Comparison of ENCODE assay signal across 8 cellular contexts in genomic region chr15:72117698-72118399, GRCh38. TPM values are rescaled to one million over a fixed set of nuclear protein-coding genes. Genes with fewer than 3 reads are reported as not detected.
DNase-seq lines count a peak whose midpoint lies in the region; ATAC-seq and TF ChIP-seq lines count a peak whose summit lies in the region.

Gene MYO9A, minus strand, starts transcription at chr15:72118150. Its CDS starts 71,587 bp downstream, at chr15:72046563.

- peaks cover 32% of the 10 kb centered on the region for H3K4me1 Mint-ChIP-seq in GM23338

- peak within 1 kb of the TSS; percentile 99 for H3K27ac Mint-ChIP-seq in GM23338

- H3K4me3 ChIP-seq in GM23338 (peak within 1 kb of the TSS; percentile 76), esophagus muscularis mucosa (peak within 1 kb of the TSS; percentile 74 to 96 (median 87)), muscle layer of colon (ENCODE audit: low read depth in 1 of 2, low read length in 2 of 2) (peak within 1 kb of the TSS; percentile 92 to 93)

- peaks cover 42% of the 10 kb centered on the region for H3K79me2 ChIP-seq in GM23338 (replicated peaks; ENCODE audit: insufficient read depth)

- intact Hi-C loops in esophagus muscularis mucosa (cut with DNase I) = loop anchor here (5.0 kb wide), 1 partner anchor 81 kb away; no protein-coding TSS in a partner anchor

- 0% methylated on average over 27 of the region's 79 CpGs for WGBS in esophagus muscularis mucosa

- peak; percentile 82 for ATAC-seq in GM23338

- peaks cover 4% of the 10 kb centered on the region; the same call in 1 of the 2 replicates for H4K20me1 ChIP-seq in GM23338 (replicated peaks; ENCODE audit: insufficient read depth)

- H3K36me3 ChIP-seq in GM23338 (ENCODE audit: insufficient read depth) (no peaks in the 10 kb centered on the region), esophagus muscularis mucosa (no peaks in the 10 kb centered on the region), muscle layer of colon (ENCODE audit: insufficient read depth, low read length) (no peaks in the 10 kb centered on the region)

- H3K9me3 Mint-ChIP-seq in GM23338 = no peaks in the 10 kb centered on the region

- peak within 1 kb of the TSS; percentile 67 for H3K27ac ChIP-seq in GM23338 (ENCODE audit: low read depth)
- H3K27ac ChIP-seq in esophagus muscularis mucosa (replicated peaks in 1 of 4) = peak within 1 kb of the TSS; percentile 92 to 97 (median 96)
- H3K27ac ChIP-seq in muscle layer of colon (ENCODE audit: low read depth, low read length) = peak within 1 kb of the TSS; percentile 97

- H3K9me2 ChIP-seq in GM23338 (ENCODE audit: insufficient read depth) = no peaks in the 10 kb centered on the region

- H2AFZ ChIP-seq in GM23338 = peak within 1 kb of the TSS; percentile 94

- H3K4me2 ChIP-seq in GM23338 = peak within 1 kb of the TSS; percentile 99

- peak; percentile 59 for TF ChIP-seq POLR2A in esophagus muscularis mucosa (IDR thresholded peaks at IDR 0.05; ENCODE audit: low read depth)

- H3K9me3 ChIP-seq in esophagus muscularis mucosa = no peaks in the 10 kb centered on the region
- H3K9me3 ChIP-seq in muscle layer of colon (ENCODE audit: low read length) = no peaks in the 10 kb centered on the region

- peaks cover 8% of the 10 kb centered on the region for H3K27me3 Mint-ChIP-seq in GM23338 (ENCODE audit: insufficient read depth, low read depth, poor library complexity)

- no peaks in the 10 kb centered on the region for H3K27me3 ChIP-seq in GM23338 (ENCODE audit: insufficient read depth)
- no peaks in the 10 kb centered on the region for H3K27me3 ChIP-seq in esophagus muscularis mucosa
- no peaks in the 10 kb centered on the region for H3K27me3 ChIP-seq in muscle layer of colon (ENCODE audit: control insufficient read depth in 1 of 2, insufficient read depth in 2 of 2, low read length in 2 of 2)

- H3K4me1 ChIP-seq in GM23338 (ENCODE audit: insufficient read depth) = peaks cover 12% of the 10 kb centered on the region; the same call in 1 of the 2 replicates
- peaks cover 35 to 51% (median 50%) of the 10 kb centered on the region in 4 donors for H3K4me1 ChIP-seq in esophagus muscularis mucosa
- peaks cover 31% of the 10 kb centered on the region for H3K4me1 ChIP-seq in muscle layer of colon (ENCODE audit: insufficient read depth, low read length)

- H3K36me3 Mint-ChIP-seq in GM23338 (ENCODE audit: low read depth) = no peaks in the 10 kb centered on the region; the same call in 2 of the 3 replicates

- peak within 1 kb of the TSS; percentile 90 for H3K9ac ChIP-seq in muscle layer of colon (ENCODE audit: low read length)

- no peaks in the 10 kb centered on the region for H3F3A ChIP-seq in GM23338 (replicated peaks; ENCODE audit: low read depth)

- peak in 1 of 2 experiments; percentile 32; a peak in 2 of 4 replicates for TF ChIP-seq CTCF in GM23338 (conservative IDR thresholded peaks at IDR 0.05; ENCODE audit: low read depth in 2 of 2)
- peak; percentile 10 to 26 (median 14) for TF ChIP-seq CTCF in esophagus muscularis mucosa (IDR thresholded peaks at IDR 0.05)

- peak within 1 kb of the TSS; percentile 98 for H3K4me3 Mint-ChIP-seq in GM23338

- TF ChIP-seq EP300 in esophagus muscularis mucosa (IDR thresholded peaks at IDR 0.05) = no peak

- peak; percentile 98 for DNase-seq in DMS53 (lab: John Stamatoyannopoulos, UW)
- peak; percentile 99 for DNase-seq in GM23338 (ENCODE audit: low spot score)
- peak; percentile 98 to 99 for DNase-seq in Kasumi-1 (lab: John Stamatoyannopoulos, UW)
- DNase-seq in RKO (ENCODE audit: low spot score) = peak; percentile 98
- peak; percentile 99 for DNase-seq in activated T-helper 1 cell treated with Interleukin-2 at 50 U/mL for 16 hours (ENCODE audit: low read depth)
- DNase-seq in esophagus muscularis mucosa (ENCODE audit: extremely low spot score) = peak; percentile 100
- peak; percentile 99 for DNase-seq in stimulated activated CD8-positive, alpha-beta memory T cell treated with anti-CD3 and anti-CD28 coated beads, Interleukin-7, amount 100 ng/mL, for 1 hour (ENCODE audit: low read depth in 2 of 2)

TF ChIP-seq in GM23338, 12 proteins besides CTCF, POLR2A, EP300 and RAD21:
- peak; percentile 36 for TF ChIP-seq CREB1 (CRISPR knock-in tag; IDR thresholded peaks at IDR 0.05; ENCODE audit: low read depth)
- TF ChIP-seq ZNF114 (CRISPR knock-in tag; IDR thresholded peaks at IDR 0.05) = no peak

RNA-seq across cellular contexts. Expression of gene MYO9A, which starts in this region (rescaled TPM):
- total RNA-seq in GM23338 (2014; rRNA removed; shearing (Covaris generic)) = 30.2 and 32.8 TPM in 2 replicates
- polyA plus RNA-seq in GM23338 (2016; fragmentation: Nextera tagmentation; extraction: Ambion mirVana) = 8.1 and 11.6 TPM in 2 replicates
- total RNA-seq in esophagus muscularis mucosa = 10 to 100 TPM; 71.1 to 96.8 (median 80.8) TPM

Comparison
In these comparisons a context has a peak if more than half of its experiments do, and no peak if none do; other contexts are left out.
1. Peak in every context shown above with its lines: DNase-seq, ATAC-seq, H3K4me3 ChIP-seq and H3K27ac ChIP-seq.